ENCODE assay signal across 10 cellular contexts in genomic region chr1:153959454-153959853, GRCh38. TPM values are rescaled to one million over a fixed set of nuclear protein-coding genes. Genes with fewer than 3 reads are reported as not detected.
DNase-seq lines count a peak whose midpoint lies in the region; ATAC-seq and TF ChIP-seq lines count a peak whose summit lies in the region.
"Had no signal": no experiment of that assay in that cellular context is flagged by ENCODE, and none has a peak within 500 bp of the region (broad histone marks: within the 10 kb centered on the region; RNA-seq: fewer than 3 reads in every experiment).

No MANE protein-coding gene starts in this region.

- H3K27ac ChIP-seq in 22Rv1 (peak overlapping the region; percentile 100), IMR-90 (ENCODE audit: insufficient read depth, low read length) (no peak overlapping the region; the same call in 1 of the 2 replicates)

- H3K9ac ChIP-seq in IMR-90 (ENCODE audit: low read depth, low read length): no peak overlapping the region

- no peak overlapping the region for H2AK5ac ChIP-seq in IMR-90 (ENCODE audit: low read depth, low read length)

- H4K91ac ChIP-seq in IMR-90 (ENCODE audit: insufficient read depth, low read depth, low read length): no peak overlapping the region

- peaks cover 24% of the 10 kb centered on the region for H3K9me1 ChIP-seq in IMR-90 (ENCODE audit: insufficient read depth, low read length)

- peaks cover 37% of the 10 kb centered on the region for H4K20me1 ChIP-seq in IMR-90 (ENCODE audit: insufficient read depth, low read length)

- peaks cover 4% of the 10 kb centered on the region for H3K36me3 Mint-ChIP-seq in chondrocyte (ENCODE audit: low read depth)
- peaks cover 15% of the 10 kb centered on the region for H3K36me3 Mint-ChIP-seq in nephron (ENCODE audit: low read depth)

- H3K4me1 Mint-ChIP-seq in chondrocyte (ENCODE audit: low read depth): peaks cover 61% of the 10 kb centered on the region
- peaks cover 50% of the 10 kb centered on the region for H3K4me1 Mint-ChIP-seq in nephron

- H3K4me1 ChIP-seq in IMR-90 (ENCODE audit: control insufficient read depth, insufficient read depth, low read length): peaks cover 18% of the 10 kb centered on the region

- H3K27me3 Mint-ChIP-seq in chondrocyte (ENCODE audit: low read depth) (no peaks in the 10 kb centered on the region), nephron (ENCODE audit: low read depth) (no peaks in the 10 kb centered on the region)

- intact Hi-C loops in IMR-90 (cut with micrococcal nuclease): no loop called here

- H3K79me1 ChIP-seq in IMR-90 (ENCODE audit: low read depth in 1 of 2, low read length in 2 of 2): peaks cover 14 to 77% of the 10 kb centered on the region in 2 experiments

- POLR2A ChIA-PET in IMR-90 (lab: Charles Lee; ENCODE audit: unreplicated experiment): interaction anchor here (1.3 kb wide), 1 partner anchor 31 kb away, joined by 3 read pairs; the partner anchor contains the start of gene RPS27

- no TSS peak for BruUV-seq in IMR-90 (replicated peaks; lab: Mats Ljungman, UMichigan)

- H4K5ac ChIP-seq in IMR-90 (ENCODE audit: low read depth, low read length): no peak overlapping the region

- no peak for TF ChIP-seq RAD21 in IMR-90 (IDR thresholded peaks at IDR 0.05; ENCODE audit: low read length)

- no peak overlapping the region for H3K4me3 Mint-ChIP-seq in chondrocyte (ENCODE audit: unreplicated experiment)
- peak overlapping the region; percentile 93 to 98 (median 97) for H3K4me3 Mint-ChIP-seq in nephron

- no peak overlapping the region for H2BK5ac ChIP-seq in IMR-90 (ENCODE audit: low read depth, low read length, poor library complexity, severe bottlenecking)

- in situ Hi-C loops in IMR-90 (cut with MboI; ENCODE audit: low sequenced_read_pairs): loop anchor here (25.0 kb wide), 1 partner anchor 422 kb away; the partner anchor contains the start of genes S100A3, S100A4, S100A5 and S100A6

- CTCF ChIA-PET in IMR-90 (lab: Yijun Ruan, JAX): interaction anchor here (1.0 kb wide), 1 partner anchor 8 kb away, joined by 3 read pairs; the partner anchor contains the start of gene CREB3L4

- no peak overlapping the region for H3K18ac ChIP-seq in IMR-90 (ENCODE audit: low read depth, low read length)

- dilution Hi-C loops in IMR-90 (cut with HindIII; ENCODE audit: low sequenced_read_pairs, unreplicated experiment): no loop called here

- H3K4me3 ChIP-seq in IMR-90 (ENCODE audit: insufficient read depth, low read depth, low read length): no peak overlapping the region

- H3K9me3 Mint-ChIP-seq in chondrocyte (ENCODE audit: low read depth) (no peaks in the 10 kb centered on the region), nephron (no peaks in the 10 kb centered on the region)

- no peak overlapping the region for H2BK20ac ChIP-seq in IMR-90 (ENCODE audit: low read depth, low read length)

- H3K14ac ChIP-seq in IMR-90 (replicated peaks; ENCODE audit: low read depth, low read length): no peak overlapping the region

- no peak overlapping the region for H2BK15ac ChIP-seq in IMR-90 (ENCODE audit: low read depth, low read length)

- TF ChIP-seq CTCF in 22Rv1 (IDR thresholded peaks at IDR 0.05) (no peak), IMR-90 (conservative IDR thresholded peaks at IDR 0.05; ENCODE audit: low read depth, low read length) (no peak), chondrocyte (IDR thresholded peaks at IDR 0.05) (no peak), nephron (IDR thresholded peaks at IDR 0.05; ENCODE audit: unreplicated experiment in 3 of 3) (no peak)

- no peak overlapping the region for H2AFZ ChIP-seq in IMR-90 (replicated peaks; ENCODE audit: low read length, poor library complexity)

- TF ChIP-seq POLR2A in IMR-90 (IDR thresholded peaks at IDR 0.05; ENCODE audit: low read depth, low read length): no peak

- no peak overlapping the region for H3K56ac ChIP-seq in IMR-90 (ENCODE audit: extremely low read depth, insufficient read depth, low read length)

- H3K27me3 ChIP-seq in IMR-90 (ENCODE audit: control insufficient read depth, insufficient read depth, low read length): no peaks in the 10 kb centered on the region

- no peak overlapping the region for H4K8ac ChIP-seq in IMR-90 (ENCODE audit: low read depth in 2 of 2, low read length in 2 of 2)

- H2AK9ac ChIP-seq in IMR-90 (replicated peaks; ENCODE audit: low read depth, low read length, poor library complexity): peak overlapping the region; percentile 3

- H2BK120ac ChIP-seq in IMR-90 (ENCODE audit: low read depth, low read length): no peak overlapping the region

- no peaks in the 10 kb centered on the region for H3K9me3 ChIP-seq in IMR-90 (ENCODE audit: control insufficient read depth, insufficient read depth, low read length)
- H3K9me3 ChIP-seq: Caco-2 had no signal

- peaks cover 16% of the 10 kb centered on the region; the same call in 1 of the 2 replicates for H3K36me3 ChIP-seq in IMR-90 (ENCODE audit: control insufficient read depth, insufficient read depth, low read length)

- no peak overlapping the region for H3K23ac ChIP-seq in IMR-90 (ENCODE audit: low read depth, low read length)

- H3K4me2 ChIP-seq in IMR-90 (ENCODE audit: low read depth, low read length): no peak overlapping the region; the same call in 1 of the 2 replicates

- no peak for ATAC-seq in IMR-90 (ENCODE audit: low read depth)

- peak overlapping the region; percentile 97 for H3K27ac Mint-ChIP-seq in chondrocyte (ENCODE audit: unreplicated experiment)
- peak overlapping the region; percentile 60 to 87 (median 87) for H3K27ac Mint-ChIP-seq in nephron

- WGBS in IMR-90 (ENCODE audit: extremely low coverage in 2 of 2, insufficient read length in 1 of 2), 2 experiments: 50% methylated on average over 1 of the region's 3 CpGs; no CpG with 5 or more reads in 1 of the 2 experiments

- H3K4ac ChIP-seq in IMR-90 (ENCODE audit: low read depth, low read length): no peak overlapping the region

- DNase-seq in IMR-90 (no peak), chondrocyte (ENCODE audit: low spot score) (no peak), NCI-H510A (lab: John Stamatoyannopoulos, UW) (no peak), NCI-H748 treated with DMSO at 0.1 percent for 48 hours (lab: John Stamatoyannopoulos, UW) (no peak), NCI-H128 (lab: John Stamatoyannopoulos, UW; ENCODE audit: unreplicated experiment) (no peak), NCI-H2107 treated with DMSO at 0.1 percent for 48 hours (lab: John Stamatoyannopoulos, UW; ENCODE audit: unreplicated experiment) (no peak)
- DNase-seq: activated CD8-positive, alpha-beta memory T cell treated with anti-CD3 and anti-CD28 coated beads for 24 hours; Caco-2 had no signal

TF ChIP-seq in IMR-90, 13 proteins besides CTCF, POLR2A, EP300 and RAD21 (continues in another document):
- TF ChIP-seq BHLHE40 (IDR thresholded peaks at IDR 0.05; ENCODE audit: low read depth, low read length) (no peak), CEBPB (IDR thresholded peaks at IDR 0.05; ENCODE audit: low read depth, low read length) (no peak), USF2 (IDR thresholded peaks at IDR 0.05; ENCODE audit: low read depth, low read length) (no peak), NFE2L2 (IDR thresholded peaks at IDR 0.05; ENCODE audit: low read depth, low read length) (no peak), ELK1 (IDR thresholded peaks at IDR 0.05; ENCODE audit: borderline replicate concordance, low read depth, low read length) (no peak), MAFK (IDR thresholded peaks at IDR 0.05; ENCODE audit: low read depth, low read length) (no peak), MAZ (IDR thresholded peaks at IDR 0.05; ENCODE audit: borderline replicate concordance, low read depth, low read length) (no peak), RCOR1 (IDR thresholded peaks at IDR 0.05; ENCODE audit: insufficient replicate concordance, low read length) (no peak)

RNA-seq across cellular contexts. Expression of gene CRTC2, which starts 1.0 kb away (rescaled TPM):
- total RNA-seq in IMR-90 (2012; rRNA removed) (1.9 and 2.7 TPM in 2 replicates), chondrocyte (24.2 to 32.5 TPM (median 30.9 TPM) in 3 replicates)
- polyA plus RNA-seq in IMR-90 (2012; rRNA removed): 20.1 and 22.2 TPM in 2 replicates
- polyA plus RNA-seq in IMR-90 (2012; cell fraction: cytosol; rRNA removed): 12.2 and 16.7 TPM in 2 replicates
- 59.1 and 73.2 TPM in 2 replicates for polyA plus RNA-seq in IMR-90 (2012; cell fraction: nucleus; rRNA removed; ENCODE audit: low replicate concordance)

RNA-seq across cellular contexts. Expression of gene SLC39A1, which starts 3.9 kb away (rescaled TPM):
- 94.7 and 97.7 TPM in 2 replicates for total RNA-seq in IMR-90 (2012; rRNA removed)
- 84.6 and 89.1 TPM in 2 replicates for polyA plus RNA-seq in IMR-90 (2012; rRNA removed)
- polyA plus RNA-seq in IMR-90 (2012; cell fraction: cytosol; rRNA removed): 74.5 and 89.4 TPM in 2 replicates
- polyA plus RNA-seq in IMR-90 (2012; cell fraction: nucleus; rRNA removed; ENCODE audit: low replicate concordance): 31.1 and 43.6 TPM in 2 replicates
- 83.5 to 87.8 TPM (median 85.6 TPM) in 3 replicates for total RNA-seq in chondrocyte

RNA-seq across cellular contexts. Expression of gene CREB3L4, which starts 8.2 kb away (rescaled TPM):
- 4.4 and 6.5 TPM in 2 replicates for total RNA-seq in IMR-90 (2012; rRNA removed)
- polyA plus RNA-seq in IMR-90 (2012; rRNA removed): 8.3 and 9.8 TPM in 2 replicates
- polyA plus RNA-seq in IMR-90 (2012; cell fraction: cytosol; rRNA removed): 5.0 and 5.8 TPM in 2 replicates
- 21.0 and 21.3 TPM in 2 replicates for polyA plus RNA-seq in IMR-90 (2012; cell fraction: nucleus; rRNA removed; ENCODE audit: low replicate concordance)
- total RNA-seq in chondrocyte: 3.7 to 6.6 TPM (median 4.4 TPM) in 3 replicates

RNA-seq across cellular contexts. Expression of gene DENND4B, which starts 12.9 kb away (rescaled TPM):
- total RNA-seq in IMR-90 (2012; rRNA removed) (1.8 and 2.5 TPM in 2 replicates), chondrocyte (32.1 to 36.7 TPM (median 36.2 TPM) in 3 replicates)
- 25.2 and 33.3 TPM in 2 replicates for polyA plus RNA-seq in IMR-90 (2012; rRNA removed)
- 9.4 and 13.8 TPM in 2 replicates for polyA plus RNA-seq in IMR-90 (2012; cell fraction: cytosol; rRNA removed)
- polyA plus RNA-seq in IMR-90 (2012; cell fraction: nucleus; rRNA removed; ENCODE audit: low replicate concordance): 117 and 252 TPM in 2 replicates

RNA-seq across cellular contexts. Expression of gene JTB, which starts 18.0 kb away (rescaled TPM):
- total RNA-seq in IMR-90 (2012; rRNA removed) (114 and 123 TPM in 2 replicates), chondrocyte (128 to 158 TPM (median 130 TPM) in 3 replicates)
- 138 and 153 TPM in 2 replicates for polyA plus RNA-seq in IMR-90 (2012; rRNA removed)
- polyA plus RNA-seq in IMR-90 (2012; cell fraction: cytosol; rRNA removed): 184 and 196 TPM in 2 replicates
- 101 and 135 TPM in 2 replicates for polyA plus RNA-seq in IMR-90 (2012; cell fraction: nucleus; rRNA removed; ENCODE audit: low replicate concordance)
